Comparison of ENCODE assay signal across 17 cellular contexts in the genomic region with DNA sequence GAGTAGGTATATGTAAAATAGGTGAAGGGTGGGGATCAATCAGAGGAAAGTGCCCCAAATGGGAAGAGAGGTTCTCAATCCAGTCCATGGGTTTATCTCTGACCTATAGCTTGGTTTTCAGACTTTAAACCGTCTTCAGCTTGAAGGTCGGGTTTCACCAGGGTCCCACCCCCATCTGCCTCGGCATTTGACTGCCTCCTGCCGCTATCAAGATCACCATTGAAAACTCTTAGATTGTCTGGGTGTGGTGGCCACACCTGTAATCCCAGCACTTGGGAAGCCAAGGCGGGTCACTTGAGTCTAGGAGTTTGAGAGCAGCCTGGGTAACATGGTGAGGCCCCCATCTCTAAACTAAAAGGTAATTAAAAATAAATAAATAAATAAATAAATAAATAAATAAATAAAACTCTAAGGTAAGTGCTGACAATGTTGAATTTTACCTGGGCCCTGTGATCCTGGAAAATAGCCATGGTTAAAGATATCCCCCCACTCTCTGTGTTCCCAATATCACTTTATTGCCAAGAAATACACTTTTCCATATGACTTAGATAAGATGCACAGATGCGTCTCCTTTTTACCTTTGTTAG. TPM values are rescaled to one million over a fixed set of nuclear protein-coding genes. Genes with fewer than 3 reads are reported as not detected.
DNase-seq lines count a peak whose midpoint lies in the region; TF ChIP-seq lines count a peak whose summit lies in the region.
"Had no signal": no experiment of that assay in that cellular context is flagged by ENCODE, and none has a peak within 500 bp of the region (broad histone marks: within the 10 kb centered on the region; RNA-seq: fewer than 3 reads in every experiment).

No MANE protein-coding gene starts in this region.

- no peak overlapping the region for H4K8ac ChIP-seq in mesendoderm (ENCODE audit: low read depth, low read length)

- H3K9me3 ChIP-seq in breast epithelium (peaks cover 0 to 3% of the 10 kb centered on the region in 2 donors), endodermal cell (ENCODE audit: control insufficient read depth, low read length) (peaks cover 32% of the 10 kb centered on the region), neural progenitor cell (ENCODE audit: low read depth) (no peaks in the 10 kb centered on the region)

- H3K27me3 ChIP-seq in breast epithelium (no peaks in the 10 kb centered on the region), endodermal cell (ENCODE audit: control insufficient read depth, insufficient read depth, low read length, poor library complexity, severe bottlenecking) (no peaks in the 10 kb centered on the region), neural progenitor cell (no peaks in the 10 kb centered on the region), mesendoderm (ENCODE audit: insufficient read depth, low read length, poor library complexity) (no peaks in the 10 kb centered on the region)
- H3K27me3 ChIP-seq: BLaER1 had no signal

- H2BK5ac ChIP-seq in mesendoderm (ENCODE audit: low read length): no peak overlapping the region

- H2AFZ ChIP-seq in neural progenitor cell (replicated peaks): no peak overlapping the region
- H2AFZ ChIP-seq: GM23248 had no signal

- H3K9me3 Mint-ChIP-seq in MCF 10A (ENCODE audit: unreplicated experiment) (no peaks in the 10 kb centered on the region), endodermal cell (peaks cover 14% of the 10 kb centered on the region), neural progenitor cell (peaks cover 1% of the 10 kb centered on the region)

- H3K23ac ChIP-seq in mesendoderm (ENCODE audit: low read length): no peak overlapping the region

- CTCF ChIA-PET in MCF 10A (lab: Yijun Ruan, JAX): no interaction called here

- WGBS in endodermal cell (ENCODE audit: insufficient coverage in 1 of 2, insufficient read length in 1 of 2), 2 experiments: 78 to 96% methylated on average over 5 to 6 of the region's 6 CpGs
- no CpG with 5 or more reads among the region's 6 CpGs for WGBS in mesendoderm (ENCODE audit: extremely low coverage, insufficient coverage, low lambda C conversion rate)

- H3K9ac ChIP-seq in endodermal cell (ENCODE audit: extremely low read depth, low read length, poor library complexity, severe bottlenecking): no peak overlapping the region
- H3K9ac ChIP-seq in neural progenitor cell: no peak overlapping the region
- no peak overlapping the region for H3K9ac ChIP-seq in mesendoderm (ENCODE audit: low read length)
- H3K9ac ChIP-seq: BLaER1, GM23248 had no signal

- H4K5ac ChIP-seq in mesendoderm (ENCODE audit: low read length): no peak overlapping the region

- TSS peak; percentile 18 for BruUV-seq in MCF 10A (replicated peaks; lab: Mats Ljungman, UMichigan)

- H3K4me2 ChIP-seq in neural progenitor cell (peak overlapping the region; percentile 36), mesendoderm (ENCODE audit: low read length) (no peak overlapping the region)
- H3K4me2 ChIP-seq: BLaER1 had no signal

- H3K27ac ChIP-seq in breast epithelium (no peak overlapping the region), endodermal cell (ENCODE audit: low read depth, low read length) (no peak overlapping the region), neural progenitor cell (peak overlapping the region; percentile 48), mesendoderm (ENCODE audit: low read depth, low read length) (no peak overlapping the region)
- H3K27ac ChIP-seq: 22Rv1, BLaER1, GM23248, HL-60 had no signal

- H3K4ac ChIP-seq in mesendoderm (ENCODE audit: low read depth, low read length): no peak overlapping the region

- TF ChIP-seq CTCF in MCF 10A (IDR thresholded peaks at IDR 0.05; ENCODE audit: unreplicated experiment) (no peak), breast epithelium (IDR thresholded peaks at IDR 0.05) (no peak), endodermal cell (conservative IDR thresholded peaks at IDR 0.05) (no peak), neural progenitor cell (IDR thresholded peaks at IDR 0.05) (no peak)

- no peak overlapping the region for H2BK15ac ChIP-seq in mesendoderm (replicated peaks; ENCODE audit: low read depth)

- no peaks in the 10 kb centered on the region for H4K20me1 ChIP-seq in neural progenitor cell (ENCODE audit: low read depth)
- H4K20me1 ChIP-seq: BLaER1 had no signal

- H3K36me3 Mint-ChIP-seq in MCF 10A (ENCODE audit: insufficient read depth, unreplicated experiment) (no peaks in the 10 kb centered on the region), endodermal cell (ENCODE audit: low read depth) (peaks cover 3% of the 10 kb centered on the region), neural progenitor cell (peaks cover 2% of the 10 kb centered on the region)
- H3K36me3 Mint-ChIP-seq: CD14-positive monocyte; CD4-positive, alpha-beta memory T cell had no signal

- H3K4me3 Mint-ChIP-seq in MCF 10A (ENCODE audit: unreplicated experiment) (no peak overlapping the region), endodermal cell (no peak overlapping the region), neural progenitor cell (no peak overlapping the region)
- H3K4me3 Mint-ChIP-seq: CD14-positive monocyte; CD4-positive, alpha-beta memory T cell had no signal

- H3K79me2 ChIP-seq in neural progenitor cell (ENCODE audit: low read depth) (no peaks in the 10 kb centered on the region), mesendoderm (ENCODE audit: control insufficient read depth, insufficient read depth, low read length) (no peaks in the 10 kb centered on the region)

- H2AK5ac ChIP-seq in mesendoderm (ENCODE audit: low read length): no peak overlapping the region

- H3K4me3 ChIP-seq in breast epithelium: no peak overlapping the region
- peak overlapping the region; percentile 28 for H3K4me3 ChIP-seq in endodermal cell (ENCODE audit: low read length)
- H3K4me3 ChIP-seq in neural progenitor cell: no peak overlapping the region
- H3K4me3 ChIP-seq in mesendoderm (ENCODE audit: low read length): no peak overlapping the region
- H3K4me3 ChIP-seq: BLaER1, GM23248 had no signal

- H3K56ac ChIP-seq in mesendoderm (ENCODE audit: low read length): no peak overlapping the region

- TF ChIP-seq POLR2A in breast epithelium (IDR thresholded peaks at IDR 0.05): no peak

- no peak overlapping the region for H2BK120ac ChIP-seq in mesendoderm (ENCODE audit: low read depth, low read length)

- POLR2A ChIA-PET in MCF 10A (lab: Yijun Ruan, JAX): no interaction called here

- DNase-seq in MCF 10A (ENCODE audit: unreplicated experiment) (no peak), breast epithelium (ENCODE audit: low spot score in 2 of 2) (no peak), endodermal cell (peak; percentile 69), neural progenitor cell (ENCODE audit: low spot score) (peak; percentile 14), middle frontal gyrus (ENCODE audit: extremely low spot score, low spot score) (no peak), mesendoderm (no peak), activated gamma-delta T cell (lab: John Stamatoyannopoulos, UW) (no peak)
- DNase-seq: CD4-positive, alpha-beta memory T cell; DMS153; DMS79; GDM1; GM23248; H7 had no signal

- H3K79me1 ChIP-seq in mesendoderm (ENCODE audit: low read length): no peaks in the 10 kb centered on the region

- H3K27me3 Mint-ChIP-seq in MCF 10A (ENCODE audit: insufficient read depth, unreplicated experiment) (no peaks in the 10 kb centered on the region), endodermal cell (ENCODE audit: insufficient read depth) (no peaks in the 10 kb centered on the region), neural progenitor cell (ENCODE audit: insufficient read depth, low read depth) (peaks cover 2% of the 10 kb centered on the region)
- H3K27me3 Mint-ChIP-seq: CD4-positive, alpha-beta memory T cell had no signal

- intact Hi-C loops in MCF 10A (cut with micrococcal nuclease): loop anchor here (1.0 kb wide), 1 partner anchor 20 kb away; no protein-coding TSS in a partner anchor
- intact Hi-C loops in breast epithelium (cut with DNase I; ENCODE audit: low total_unique reads): no loop called here

- H3K18ac ChIP-seq in mesendoderm (ENCODE audit: low read length): no peak overlapping the region

- H3F3A ChIP-seq in neural progenitor cell (ENCODE audit: low read depth): peaks cover 47% of the 10 kb centered on the region

- no peaks in the 10 kb centered on the region for H3K36me3 ChIP-seq in breast epithelium
- no peaks in the 10 kb centered on the region for H3K36me3 ChIP-seq in endodermal cell (ENCODE audit: control insufficient read depth, insufficient read depth, low read length)
- H3K36me3 ChIP-seq in neural progenitor cell: no peaks in the 10 kb centered on the region
- H3K36me3 ChIP-seq in mesendoderm (ENCODE audit: control insufficient read depth, insufficient read depth, low read length): no peaks in the 10 kb centered on the region
- H3K36me3 ChIP-seq: BLaER1 had no signal

- no peaks in the 10 kb centered on the region for H3K4me1 ChIP-seq in breast epithelium
- no peaks in the 10 kb centered on the region for H3K4me1 ChIP-seq in endodermal cell (ENCODE audit: control insufficient read depth, insufficient read depth, low read length)
- peaks cover 53% of the 10 kb centered on the region for H3K4me1 ChIP-seq in neural progenitor cell
- no peaks in the 10 kb centered on the region for H3K4me1 ChIP-seq in mesendoderm (ENCODE audit: control insufficient read depth, low read depth, low read length)

- H3K4me1 Mint-ChIP-seq in MCF 10A (ENCODE audit: insufficient read depth, unreplicated experiment) (no peaks in the 10 kb centered on the region), endodermal cell (peaks cover 23% of the 10 kb centered on the region), neural progenitor cell (peaks cover 8% of the 10 kb centered on the region)

- H3K27ac Mint-ChIP-seq in MCF 10A (ENCODE audit: low read depth, unreplicated experiment) (no peak overlapping the region), endodermal cell (no peak overlapping the region), neural progenitor cell (no peak overlapping the region)
- H3K27ac Mint-ChIP-seq: CD14-positive monocyte had no signal

RNA-seq across cellular contexts. Expression of a gene that starts 48.8 kb away (rescaled TPM):
- total RNA-seq in MCF 10A (2022) (386 and 469 TPM in 2 replicates), breast epithelium (10 to 100 TPM; 58.4 to 66.5 (median 64.2) TPM), endodermal cell (100 to 1,000 TPM; 143 to 179 TPM), neural progenitor cell (ENCODE audit: low replicate concordance) (73.6 and 123 TPM in 2 replicates)
- polyA plus RNA-seq in endodermal cell (2013, experiment 1 of 2): 153 TPM
- polyA plus RNA-seq in endodermal cell (2013, experiment 2 of 2): 117 TPM
- polyA plus RNA-seq in mesendoderm (2013, experiment 1 of 2): 456 TPM
- polyA plus RNA-seq in mesendoderm (2013, experiment 2 of 2): 458 TPM

Comparison
In these comparisons a context has a peak if more than half of its experiments do, and no peak if none do; other contexts are left out.
1. DNase-seq: peak in endodermal cell (single experiment) and neural progenitor cell (single experiment); none in MCF 10A (single experiment), breast epithelium (0 of 2), middle frontal gyrus (single experiment), mesendoderm (single experiment) and activated gamma-delta T cell (single experiment).